Comparison of ENCODE assay signal across 11 cellular contexts in the genomic region with DNA sequence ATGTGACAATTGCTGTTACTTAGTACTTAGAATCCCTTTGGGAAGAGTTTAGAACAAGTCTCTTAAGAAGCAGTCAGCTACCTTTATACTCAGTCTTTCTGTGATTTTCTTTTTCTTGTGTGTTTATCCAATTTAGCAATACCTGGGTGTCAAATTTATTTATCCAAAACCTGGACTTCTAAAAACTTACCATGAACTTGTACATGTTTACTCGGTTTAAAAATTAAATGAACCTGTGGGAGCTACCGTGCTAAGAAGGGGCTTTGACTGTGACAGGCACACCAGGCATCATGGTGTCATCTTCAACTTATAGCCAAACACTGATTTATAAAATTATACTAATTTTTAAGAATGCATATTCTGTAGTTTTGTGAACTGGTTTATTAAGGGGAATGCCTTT.
"Had no signal": no experiment of that assay in that cellular context is flagged by ENCODE, and none has a peak within 500 bp of the region (broad histone marks: within the 10 kb centered on the region; RNA-seq: fewer than 3 reads in every experiment).

No MANE protein-coding gene starts in this region.

- H3K9me3 ChIP-seq: HAP-1 had no signal

- H3K27ac ChIP-seq: GM23248 had no signal

- H3K9ac ChIP-seq: GM23248 had no signal

- H3K4me3 ChIP-seq: GM23248, GM23338, HAP-1 had no signal

- H2AFZ ChIP-seq: GM23248, GM23338 had no signal

- ATAC-seq: GM23338, HCT116 had no signal

- H3K4me1 ChIP-seq: HAP-1 had no signal

- H3K4me2 ChIP-seq: GM23338 had no signal

- FAIRE-seq: H1, H54 had no signal

- H3K36me3 ChIP-seq: HAP-1 had no signal

- DNase-seq: GM23248, GOT3, H7, H9, HCEC 1CT, HFFc6 had no signal
